Comparison of ENCODE assay signal across 24 cellular contexts in the genomic region with DNA sequence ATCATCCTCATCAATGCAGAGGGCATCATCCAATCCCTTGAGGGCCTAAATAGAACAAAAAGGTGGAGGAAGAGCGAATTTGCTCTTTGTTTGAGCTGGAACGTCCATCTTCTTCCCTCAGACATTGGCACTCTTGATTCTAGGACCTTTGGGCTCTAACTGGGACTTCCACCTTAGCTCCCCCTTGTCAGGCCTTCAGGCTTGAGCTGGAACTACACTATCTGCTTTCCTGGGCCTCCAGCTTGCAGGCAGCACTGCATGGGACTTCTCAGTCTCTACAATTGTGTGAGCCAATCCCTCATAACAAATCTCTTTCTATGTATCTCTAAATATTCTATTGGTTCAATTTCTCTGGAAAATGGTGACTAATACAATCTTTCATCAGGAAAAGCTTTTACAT.
DNase-seq lines count a peak whose midpoint lies in the region; ATAC-seq, FAIRE-seq and TF ChIP-seq lines count a peak whose summit lies in the region.
"Had no signal": no experiment of that assay in that cellular context is flagged by ENCODE, and none has a peak within 500 bp of the region (broad histone marks: within the 10 kb centered on the region; RNA-seq: fewer than 3 reads in every experiment).

No MANE protein-coding gene starts in this region.

- no peak overlapping the region for H2AK5ac ChIP-seq in H9 (ENCODE audit: insufficient read length, low read length)

- H3K27ac ChIP-seq in H9 (ENCODE audit: insufficient read length, low read depth, low read length) = no peak overlapping the region
- H3K27ac ChIP-seq: 22Rv1, C4-2B, PC-9, SJCRH30 had no signal

- no peak overlapping the region for H3K27ac Mint-ChIP-seq in H9
- no peak overlapping the region for H3K27ac Mint-ChIP-seq in WTC11
- H3K27ac Mint-ChIP-seq in immature natural killer cell = no peak overlapping the region
- H3K27ac Mint-ChIP-seq: B cell; CD8-positive, alpha-beta T cell had no signal

- no peak overlapping the region for H2AFZ ChIP-seq in H9 (ENCODE audit: low read length)
- H2AFZ ChIP-seq: PC-9 had no signal

- H3K9ac ChIP-seq in H9 (ENCODE audit: extremely low read depth, insufficient read length, low read length) = no peak overlapping the region

- H2BK120ac ChIP-seq in H9 (ENCODE audit: low read depth, low read length, poor library complexity, severe bottlenecking) = no peak overlapping the region

- H3K36me3 Mint-ChIP-seq in H9 (ENCODE audit: insufficient read depth in 1 of 3, low read depth in 3 of 3) = no peaks in the 10 kb centered on the region
- H3K36me3 Mint-ChIP-seq in WTC11 = no peaks in the 10 kb centered on the region
- H3K36me3 Mint-ChIP-seq in immature natural killer cell = no peaks in the 10 kb centered on the region
- H3K36me3 Mint-ChIP-seq: CD8-positive, alpha-beta T cell had no signal

- H3K9me3 Mint-ChIP-seq in H9 (no peaks in the 10 kb centered on the region), WTC11 (no peaks in the 10 kb centered on the region), immature natural killer cell (peaks cover 0 to 2% (median 0%) of the 10 kb centered on the region in 6 donors)
- H3K9me3 Mint-ChIP-seq: CD8-positive, alpha-beta T cell had no signal

- TF ChIP-seq POLR2A in GM12891 (IDR thresholded peaks at IDR 0.05; ENCODE audit: low read depth, low read length) = no peak

- WGBS in H9 (ENCODE audit: extremely low coverage, insufficient read length, low lambda C conversion rate) = no CpG with 5 or more reads among the region's 2 CpGs

- no peak overlapping the region for H3T11ph ChIP-seq in H9 (ENCODE audit: low read length)

- no peak overlapping the region for H2BK15ac ChIP-seq in H9 (ENCODE audit: low read depth, low read length)

- H3K27me3 Mint-ChIP-seq in H9 (ENCODE audit: low read depth) = peaks cover 22% of the 10 kb centered on the region
- peaks cover 32% of the 10 kb centered on the region for H3K27me3 Mint-ChIP-seq in WTC11 (ENCODE audit: low read depth)
- peaks cover 0 to 2% (median 2%) of the 10 kb centered on the region in 3 donors for H3K27me3 Mint-ChIP-seq in immature natural killer cell (ENCODE audit: low read depth in 3 of 3)
- H3K27me3 Mint-ChIP-seq: B cell had no signal

- no peak overlapping the region for H2BK20ac ChIP-seq in H9 (ENCODE audit: low read depth, low read length, poor library complexity, severe bottlenecking)

- H3K4me2 ChIP-seq in H9 (ENCODE audit: insufficient read depth, insufficient read length, low read length) = no peak overlapping the region
- H3K4me2 ChIP-seq: PC-9 had no signal

- H4K8ac ChIP-seq in H9 (replicated peaks; ENCODE audit: insufficient read length, low read depth, low read length) = no peak overlapping the region

- H2BK12ac ChIP-seq in H9 (ENCODE audit: insufficient read length, low read depth, low read length) = no peak overlapping the region

- H3K4ac ChIP-seq in H9 (ENCODE audit: low read depth, low read length) = no peak overlapping the region

- no peaks in the 10 kb centered on the region for H3K27me3 ChIP-seq in H9 (ENCODE audit: insufficient read depth, low read length)

- no peak overlapping the region for H2BK5ac ChIP-seq in H9 (ENCODE audit: insufficient read length, low read length)

- H4K5ac ChIP-seq in H9 (ENCODE audit: insufficient read length, low read depth, low read length) = no peak overlapping the region

- no peaks in the 10 kb centered on the region for H4K20me1 ChIP-seq in H9 (ENCODE audit: control insufficient read depth, insufficient read depth, insufficient read length)

- H3K9me3 ChIP-seq in H9 (ENCODE audit: control insufficient read depth, low read depth, low read length) = no peaks in the 10 kb centered on the region
- H3K9me3 ChIP-seq: Caco-2, SJCRH30 had no signal

- POLR2A ChIA-PET in WTC11 (lab: Charles Lee) = no interaction called here

- no peak overlapping the region for H4K91ac ChIP-seq in H9 (ENCODE audit: insufficient read length, low read depth, low read length)

- TF ChIP-seq CTCF in H9 (conservative IDR thresholded peaks at IDR 0.05) = peak; percentile 23; the same call in 2 of the 3 replicates
- TF ChIP-seq CTCF in WTC11 (IDR thresholded peaks at IDR 0.05) = no peak

- DNase-seq in DMS 273 (lab: John Stamatoyannopoulos, UW; ENCODE audit: unreplicated experiment) (peak; percentile 9), DMS 273 treated with DMSO at 0.1 percent for 48 hours (lab: John Stamatoyannopoulos, UW) (no peak), H9 (peak; percentile 51), WTC11 (ENCODE audit: low spot score) (no peak), iPS-NIHi7 (ENCODE audit: extremely low spot score) (peak; percentile 22), NAMALWA (ENCODE audit: low spot score) (no peak), immature natural killer cell (no peak), GM12891 (ENCODE audit: insufficient read length, low spot score) (no peak)
- DNase-seq: Caco-2; CD8-positive, alpha-beta T cell; KBM-7; NCI-H1694 treated with DMSO at 0.1 percent for 48 hours; NCI-H2081 treated with DMSO at 0.1 percent for 48 hours; NCI-H2171 treated with DMSO at 0.1 percent for 48 hours; NCI-H345; NCI-H510A treated with DMSO at 0.1 percent for 48 hours; NCI-H748 treated with DMSO at 0.1 percent for 48 hours; NK-92 treated with Interleukin-12 subunit alpha and Interleukin-12 subunit beta, amount 100 ng/mL, for 24 hours; SJCRH30 had no signal

- FAIRE-seq in GM12891 (lab: Jason Lieb, UNC) = no peak

- H3K14ac ChIP-seq in H9 (ENCODE audit: insufficient read depth, low read length) = no peak overlapping the region

- no peaks in the 10 kb centered on the region for H3K4me1 Mint-ChIP-seq in H9
- no peaks in the 10 kb centered on the region for H3K4me1 Mint-ChIP-seq in WTC11
- no peaks in the 10 kb centered on the region for H3K4me1 Mint-ChIP-seq in immature natural killer cell
- H3K4me1 Mint-ChIP-seq: B cell had no signal

- no peak overlapping the region for H3K4me3 Mint-ChIP-seq in H9
- no peak overlapping the region for H3K4me3 Mint-ChIP-seq in WTC11
- H3K4me3 Mint-ChIP-seq in immature natural killer cell = no peak overlapping the region
- H3K4me3 Mint-ChIP-seq: B cell; CD8-positive, alpha-beta T cell had no signal

- no peak overlapping the region for H3K56ac ChIP-seq in H9 (ENCODE audit: insufficient read length, low read depth, low read length)

- no peaks in the 10 kb centered on the region for H3K4me1 ChIP-seq in H9 (ENCODE audit: insufficient read depth, low read length)
- H3K4me1 ChIP-seq: Caco-2, SJCRH30 had no signal

- no peaks in the 10 kb centered on the region for H3K79me1 ChIP-seq in H9 (ENCODE audit: insufficient read depth, low read depth, low read length, poor library complexity, severe bottlenecking)

- ATAC-seq in WTC11 = peak; percentile 87
- ATAC-seq: CD8-positive, alpha-beta T cell; Right ventricle myocardium inferior had no signal

- H3K18ac ChIP-seq in H9 (ENCODE audit: insufficient read length, low read depth, low read length) = no peak overlapping the region

- CTCF ChIA-PET in WTC11 (lab: Charles Lee) = interaction anchor here (1.0 to 1.5 kb wide), 3 partner anchors 8 to 29 kb away, joined by 3 to 7 read pairs (median 3); no protein-coding TSS in a partner anchor

- H3K23ac ChIP-seq in H9 (ENCODE audit: insufficient read length, low read depth, low read length) = no peak overlapping the region

- no peaks in the 10 kb centered on the region for H3K79me2 ChIP-seq in H9 (ENCODE audit: insufficient read depth, low read length)

- no peaks in the 10 kb centered on the region for H3K23me2 ChIP-seq in H9 (ENCODE audit: insufficient read length, low read depth, low read length, poor library complexity, severe bottlenecking)

TF ChIP-seq in WTC11, 78 proteins besides CTCF, POLR2A, EP300 and RAD21 (continues in another document):
- TF ChIP-seq, protein P1, sequence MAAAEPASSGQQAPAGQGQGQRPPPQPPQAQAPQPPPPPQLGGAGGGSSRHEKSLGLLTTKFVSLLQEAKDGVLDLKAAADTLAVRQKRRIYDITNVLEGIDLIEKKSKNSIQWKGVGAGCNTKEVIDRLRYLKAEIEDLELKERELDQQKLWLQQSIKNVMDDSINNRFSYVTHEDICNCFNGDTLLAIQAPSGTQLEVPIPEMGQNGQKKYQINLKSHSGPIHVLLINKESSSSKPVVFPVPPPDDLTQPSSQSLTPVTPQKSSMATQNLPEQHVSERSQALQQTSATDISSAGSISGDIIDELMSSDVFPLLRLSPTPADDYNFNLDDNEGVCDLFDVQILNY (CRISPR knock-in tag; IDR thresholded peaks at IDR 0.05) = no peak
- TF ChIP-seq OVOL2 (CRISPR knock-in tag; IDR thresholded peaks at IDR 0.05; ENCODE audit: borderline replicate concordance) = no peak

TF ChIP-seq in GM12891, 5 proteins besides CTCF, POLR2A, EP300 and RAD21:
- TF ChIP-seq POU2F2 (IDR thresholded peaks at IDR 0.05; ENCODE audit: low read depth, low read length) (no peak), TAF1 (IDR thresholded peaks at IDR 0.05; ENCODE audit: low read depth, low read length) (no peak)

Comparison
In these comparisons a context has a peak if more than half of its experiments do, and no peak if none do; other contexts are left out.
1. DNase-seq: peak in DMS 273 (single experiment), H9 (single experiment) and iPS-NIHi7 (single experiment); none in DMS 273 treated with DMSO at 0.1 percent for 48 hours (single experiment), WTC11 (single experiment), NAMALWA (single experiment), immature natural killer cell (0 of 3) and GM12891 (single experiment).